ENCODE assay signal across 14 cellular contexts in the genomic region with DNA sequence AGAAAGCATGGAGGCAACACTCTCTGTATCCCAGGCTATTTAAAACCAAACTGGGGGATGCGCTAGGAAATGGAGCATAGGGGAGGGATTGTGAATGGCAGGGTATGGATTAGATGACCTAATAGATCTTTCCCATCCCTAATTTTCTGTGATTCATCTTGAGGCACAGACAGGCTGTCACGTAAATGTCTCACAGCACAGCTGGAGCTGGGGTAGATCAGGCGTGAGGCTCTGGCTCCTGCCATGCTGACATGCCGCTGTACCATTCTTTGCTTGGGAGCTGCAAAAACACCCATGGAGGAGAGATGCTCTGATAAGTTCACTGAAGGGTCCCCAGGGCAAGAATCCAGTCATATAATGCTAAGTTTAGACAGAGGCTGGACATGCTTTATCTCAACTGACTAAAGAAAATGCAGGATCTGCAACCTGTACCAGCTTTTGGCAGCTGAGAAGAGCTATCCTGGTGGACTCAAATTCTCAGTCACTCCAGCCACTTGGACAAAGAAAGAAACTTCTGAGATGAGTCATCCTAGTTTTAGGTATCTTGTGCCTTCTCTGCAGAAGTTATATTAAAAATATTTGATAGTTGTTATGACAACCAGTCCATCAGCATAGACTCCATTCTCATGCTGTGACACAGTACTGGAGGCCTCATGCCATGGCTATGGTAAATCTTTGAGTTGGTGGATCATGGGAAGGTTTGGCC.
DNase-seq lines count a peak whose midpoint lies in the region; ATAC-seq, FAIRE-seq and TF ChIP-seq lines count a peak whose summit lies in the region.
"Had no signal": no experiment of that assay in that cellular context is flagged by ENCODE, and none has a peak within 500 bp of the region (broad histone marks: within the 10 kb centered on the region; RNA-seq: fewer than 3 reads in every experiment).

No MANE protein-coding gene starts in this region.

- H3K4me1 Mint-ChIP-seq in T-helper 2 cell treated with Interferon-gamma antibody and Interleukin-4, amounts not matched to agents 5 μg/mL and 100 μg/mL, for 36 hours (ENCODE audit: low read depth): peaks cover 12% of the 10 kb centered on the region
- peaks cover 27% of the 10 kb centered on the region for H3K4me1 Mint-ChIP-seq in neural progenitor cell
- H3K4me1 Mint-ChIP-seq: nephron had no signal

- H3K36me3 Mint-ChIP-seq in T-helper 2 cell treated with Interferon-gamma antibody and Interleukin-4, amounts not matched to agents 5 μg/mL and 100 μg/mL, for 36 hours (ENCODE audit: low read depth): no peaks in the 10 kb centered on the region
- no peaks in the 10 kb centered on the region for H3K36me3 Mint-ChIP-seq in neural progenitor cell

- no peaks in the 10 kb centered on the region for H3K27me3 ChIP-seq in cardiac muscle cell
- no peaks in the 10 kb centered on the region for H3K27me3 ChIP-seq in right atrium auricular region
- no peaks in the 10 kb centered on the region for H3K27me3 ChIP-seq in neural progenitor cell
- H3K27me3 ChIP-seq: transverse colon had no signal

- H2AFZ ChIP-seq in neural progenitor cell (replicated peaks): no peak overlapping the region

- ATAC-seq in HG02623 (IDR thresholded peaks at IDR 0.05; ENCODE audit: unreplicated experiment): no peak
- no peak for ATAC-seq in GM18519 (IDR thresholded peaks at IDR 0.05; ENCODE audit: low FRiP score, unreplicated experiment)

- DNase-seq in cardiac muscle cell (ENCODE audit: low read depth in 1 of 2, low spot score in 1 of 2) (peak; percentile 8 to 50), right atrium auricular region (ENCODE audit: low spot score) (no peak), fibroblast of the aortic adventitia (ENCODE audit: low read depth) (peak; percentile 78), urothelium cell line (ENCODE audit: low spot score) (peak; percentile 30), neural progenitor cell (ENCODE audit: low spot score) (no peak)
- DNase-seq in T-helper 2 cell treated with Interferon-gamma antibody and Interleukin-4, amounts not matched to agents 5 μg/mL and 100 μg/mL, for 36 hours (ENCODE audit: low spot score): no peak
- DNase-seq: central memory CD4-positive, alpha-beta T cell; NCI-H446 treated with DMSO at 0.1 percent for 48 hours; transverse colon had no signal

- FAIRE-seq in urothelium cell line (lab: Jason Lieb, UNC): no peak
- FAIRE-seq: GM12892 had no signal

- H3K4me3 ChIP-seq in cardiac muscle cell (no peak overlapping the region), right atrium auricular region (no peak overlapping the region), fibroblast of the aortic adventitia (ENCODE audit: low read depth, low read length) (peak overlapping the region; percentile 3), neural progenitor cell (no peak overlapping the region)
- H3K4me3 ChIP-seq: transverse colon had no signal

- peak overlapping the region; percentile 2 for H3K4me3 Mint-ChIP-seq in T-helper 2 cell treated with Interferon-gamma antibody and Interleukin-4, amounts not matched to agents 5 μg/mL and 100 μg/mL, for 36 hours
- H3K4me3 Mint-ChIP-seq in neural progenitor cell: no peak overlapping the region
- H3K4me3 Mint-ChIP-seq: nephron had no signal

- H3K9me3 ChIP-seq in cardiac muscle cell (ENCODE audit: low read depth): no peaks in the 10 kb centered on the region
- H3K9me3 ChIP-seq in right atrium auricular region: no peaks in the 10 kb centered on the region
- H3K9me3 ChIP-seq in neural progenitor cell (ENCODE audit: low read depth): no peaks in the 10 kb centered on the region
- H3K9me3 ChIP-seq: transverse colon had no signal

- no peak for TF ChIP-seq CTCF in cardiac muscle cell (IDR thresholded peaks at IDR 0.05; ENCODE audit: low read depth, low read length)
- no peak for TF ChIP-seq CTCF in right atrium auricular region (IDR thresholded peaks at IDR 0.05)
- no peak for TF ChIP-seq CTCF in fibroblast of the aortic adventitia (IDR thresholded peaks at IDR 0.05; ENCODE audit: insufficient read depth, low read length)
- no peak for TF ChIP-seq CTCF in neural progenitor cell (IDR thresholded peaks at IDR 0.05)

- H3K4me2 ChIP-seq in neural progenitor cell: no peak overlapping the region

- H3K27me3 Mint-ChIP-seq in T-helper 2 cell treated with Interferon-gamma antibody and Interleukin-4, amounts not matched to agents 5 μg/mL and 100 μg/mL, for 36 hours (ENCODE audit: low read depth): no peaks in the 10 kb centered on the region
- peaks cover 2% of the 10 kb centered on the region for H3K27me3 Mint-ChIP-seq in neural progenitor cell (ENCODE audit: insufficient read depth, low read depth)

- H3K9me3 Mint-ChIP-seq in T-helper 2 cell treated with Interferon-gamma antibody and Interleukin-4, amounts not matched to agents 5 μg/mL and 100 μg/mL, for 36 hours: no peaks in the 10 kb centered on the region
- H3K9me3 Mint-ChIP-seq in neural progenitor cell: peaks cover 12% of the 10 kb centered on the region
- H3K9me3 Mint-ChIP-seq: nephron had no signal

- H3F3A ChIP-seq in neural progenitor cell (ENCODE audit: low read depth): peaks cover 11% of the 10 kb centered on the region

- H3K36me3 ChIP-seq in cardiac muscle cell (no peaks in the 10 kb centered on the region), right atrium auricular region (no peaks in the 10 kb centered on the region), neural progenitor cell (no peaks in the 10 kb centered on the region)
- H3K36me3 ChIP-seq: transverse colon had no signal

- no peaks in the 10 kb centered on the region for H4K20me1 ChIP-seq in neural progenitor cell (ENCODE audit: low read depth)

- H3K27ac ChIP-seq in cardiac muscle cell: no peak overlapping the region
- H3K27ac ChIP-seq in right atrium auricular region: no peak overlapping the region
- H3K27ac ChIP-seq in neural progenitor cell: no peak overlapping the region
- H3K27ac ChIP-seq: C4-2B, transverse colon had no signal

- peak overlapping the region; percentile 35 for H3K27ac Mint-ChIP-seq in T-helper 2 cell treated with Interferon-gamma antibody and Interleukin-4, amounts not matched to agents 5 μg/mL and 100 μg/mL, for 36 hours
- H3K27ac Mint-ChIP-seq in neural progenitor cell: no peak overlapping the region
- H3K27ac Mint-ChIP-seq: nephron had no signal

- H3K4me1 ChIP-seq in cardiac muscle cell (ENCODE audit: low read depth) (peaks cover 4% of the 10 kb centered on the region), right atrium auricular region (no peaks in the 10 kb centered on the region), neural progenitor cell (peaks cover 20% of the 10 kb centered on the region)

- H3K9ac ChIP-seq in neural progenitor cell: no peak overlapping the region

- no peaks in the 10 kb centered on the region for H3K79me2 ChIP-seq in neural progenitor cell (ENCODE audit: low read depth)

Comparison
In these comparisons a context has a peak if more than half of its experiments do, and no peak if none do; other contexts are left out.
1. DNase-seq: peak in cardiac muscle cell (2 of 2), fibroblast of the aortic adventitia (single experiment) and urothelium cell line (single experiment); none in right atrium auricular region (single experiment), T-helper 2 cell treated with Interferon-gamma antibody and Interleukin-4, amounts not matched to agents 5 μg/mL and 100 μg/mL, for 36 hours (single experiment) and neural progenitor cell (single experiment).